ENCODE assay signal across 28 cellular contexts in the genomic region with DNA sequence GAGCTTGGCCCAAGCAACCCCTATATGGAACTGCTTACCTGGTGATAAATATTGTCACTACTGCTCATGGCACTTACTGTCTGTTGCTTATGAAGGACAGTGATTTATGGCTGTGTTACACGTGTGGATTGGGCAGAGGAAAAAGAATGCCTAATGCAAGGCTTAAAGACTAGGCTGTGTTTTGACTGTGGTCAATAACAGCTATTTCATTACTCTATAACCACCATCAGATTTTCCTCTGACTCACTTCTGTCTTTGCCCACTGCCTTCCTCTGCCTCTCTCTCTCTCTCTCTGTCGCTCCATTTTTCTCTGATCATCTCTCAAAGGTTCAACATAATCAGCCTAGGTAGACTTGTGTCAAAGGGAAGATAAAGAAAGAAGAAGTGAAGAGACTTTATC.
"Had no signal": no experiment of that assay in that cellular context is flagged by ENCODE, and none has a peak within 500 bp of the region (broad histone marks: within the 10 kb centered on the region; RNA-seq: fewer than 3 reads in every experiment).

No MANE protein-coding gene starts in this region.

- H3K27me3 ChIP-seq: heart left ventricle, neural progenitor cell, right lobe of liver, tibial artery, uterus had no signal

- H3K4me2 ChIP-seq: neural progenitor cell had no signal

- H3K4me1 Mint-ChIP-seq: immature natural killer cell, mesothelial cell of epicardium, naive B cell, natural killer cell, nephron progenitor cell, neural progenitor cell had no signal

- H3K4me3 ChIP-seq: heart left ventricle, left ventricle myocardium inferior, lung, neural progenitor cell, psoas muscle, right lobe of liver, skin epidermis, stomach, thoracic aorta, tibial artery, uterus had no signal

- ATAC-seq: heart left ventricle, natural killer cell, psoas muscle, right lobe of liver had no signal

- H3K4me1 ChIP-seq: heart left ventricle, left ventricle myocardium inferior, neural progenitor cell, parathyroid adenoma, psoas muscle, right lobe of liver, stomach, tibial artery, uterus had no signal

- H3K79me2 ChIP-seq: parathyroid adenoma had no signal

- H3K9me3 Mint-ChIP-seq: mesothelial cell of epicardium, nephron progenitor cell, neural progenitor cell, type B pancreatic cell had no signal

- H3K27ac Mint-ChIP-seq: immature natural killer cell, mesothelial cell of epicardium, naive B cell, natural killer cell, nephron progenitor cell, neural progenitor cell, type B pancreatic cell had no signal

- H2AFZ ChIP-seq: neural progenitor cell, parathyroid adenoma had no signal

- H3K9me3 ChIP-seq: heart left ventricle, left ventricle myocardium inferior, neutrophil, psoas muscle, right lobe of liver, stomach, thoracic aorta, tibial artery, uterus had no signal

- H3K4me3 Mint-ChIP-seq: immature natural killer cell, mesothelial cell of epicardium, naive B cell, natural killer cell, nephron progenitor cell, neural progenitor cell, type B pancreatic cell had no signal

- H3K9ac ChIP-seq: neural progenitor cell, parathyroid adenoma had no signal

- H3K27ac ChIP-seq: heart left ventricle, left ventricle myocardium inferior, neural progenitor cell, neutrophil, parathyroid adenoma, psoas muscle, right lobe of liver, skin epidermis, stomach, thoracic aorta, tibial artery, uterus had no signal

- H3K36me3 ChIP-seq: heart left ventricle, left ventricle myocardium inferior, neural progenitor cell, neutrophil, right lobe of liver, stomach, thoracic aorta, tibial artery, uterus had no signal

- DNase-seq: heart left ventricle; hypothalamus; immature natural killer cell; kidney; left ventricle myocardium inferior; mesendoderm; naive B cell; natural killer cell; nephron progenitor cell; occipital lobe; psoas muscle; right lobe of liver; stimulated activated CD4-positive, alpha-beta T cell treated with anti-CD3 and anti-CD28 coated beads, Interleukin-12 subunit alpha, Interleukin-12 subunit beta, amount 100 ng/mL, for 4 hours; stimulated activated CD4-positive, alpha-beta T cell treated with anti-CD3 and anti-CD28 coated beads, Interleukin-15, amount 100 ng/mL, for 24 hours; stimulated activated CD4-positive, alpha-beta T cell treated with anti-CD3 and anti-CD28 coated beads, Interleukin-2, amount 100 ng/mL, for 24 hours; stimulated activated CD4-positive, alpha-beta T cell treated with anti-CD3 and anti-CD28 coated beads, Interleukin-4, amount 100 ng/mL, for 1 hour; stimulated activated naive CD4-positive, alpha-beta T cell; stomach; tibial artery; uterus had no signal
